27 cellular contexts compared by ENCODE assay signal in the genomic region with DNA sequence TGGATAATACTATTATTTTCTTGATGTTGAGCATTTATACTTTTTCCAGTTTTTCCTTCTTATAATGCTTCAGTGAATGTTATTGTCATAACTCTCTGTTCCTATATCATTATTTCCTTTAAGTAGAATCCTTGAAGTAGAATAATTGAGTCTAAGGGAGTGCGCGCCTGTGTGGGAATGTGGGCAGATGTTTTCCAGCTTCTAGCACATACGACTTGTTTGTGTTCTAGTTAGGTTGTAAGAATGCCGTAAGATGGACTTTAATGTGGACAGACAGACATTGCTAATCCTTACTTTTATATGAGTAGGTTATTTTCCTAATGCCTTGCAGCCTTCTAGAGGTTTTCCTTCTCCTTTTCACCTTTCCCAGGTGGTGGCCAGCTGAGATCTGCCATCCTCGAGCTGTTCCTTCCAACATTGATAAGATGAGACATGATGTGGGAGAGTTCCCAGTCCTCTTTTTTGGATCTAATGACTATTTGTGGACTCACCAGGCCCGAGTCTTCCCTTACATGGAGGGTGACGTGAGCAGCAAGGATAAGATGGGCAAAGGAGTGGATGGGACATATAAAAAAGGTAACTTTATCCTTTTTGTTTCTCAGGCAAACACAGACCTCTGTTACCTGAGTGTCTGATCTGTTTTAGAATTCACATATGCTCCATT.
"Had no signal": no experiment of that assay in that cellular context is flagged by ENCODE, and none has a peak within 500 bp of the region (broad histone marks: within the 10 kb centered on the region; RNA-seq: fewer than 3 reads in every experiment).

No MANE protein-coding gene starts in this region.

- H3K9me3 Mint-ChIP-seq: activated naive CD4-positive, alpha-beta T cell treated with anti-CD3 and anti-CD28 coated beads, Interleukin-2, amount 50 U/mL, for 72 hours; natural killer cell treated with Interleukin-12 subunit alpha and Interleukin-12 subunit beta and Interleukin-15 and Interleukin-18, amount 100 ng/mL, for 72 hours; stimulated activated naive CD8-positive, alpha-beta T cell treated with anti-CD3 and anti-CD28 coated beads, Interleukin-15, Interleukin-2, amounts not matched to agents 100 ng/mL and 50 ng/mL, for 24 hours had no signal

- H3K27ac Mint-ChIP-seq: natural killer cell treated with Interleukin-12 subunit alpha and Interleukin-12 subunit beta and Interleukin-15 and Interleukin-18, amount 100 ng/mL, for 72 hours; stimulated activated naive CD8-positive, alpha-beta T cell treated with anti-CD3 and anti-CD28 coated beads, Interleukin-15, Interleukin-2, amounts not matched to agents 100 ng/mL and 50 ng/mL, for 24 hours had no signal

- H3K27me3 Mint-ChIP-seq: natural killer cell treated with Interleukin-12 subunit alpha and Interleukin-12 subunit beta and Interleukin-15 and Interleukin-18, amount 100 ng/mL, for 72 hours; stimulated activated naive CD8-positive, alpha-beta T cell treated with anti-CD3 and anti-CD28 coated beads, Interleukin-15, Interleukin-2, amounts not matched to agents 100 ng/mL and 50 ng/mL, for 24 hours had no signal

- H3K4me1 ChIP-seq: colonic mucosa, heart right ventricle, left lung, lower lobe of right lung had no signal

- H3K27me3 ChIP-seq: colonic mucosa, esophagus squamous epithelium, heart right ventricle, left lung, right lobe of liver had no signal

- H3K4me3 ChIP-seq: colonic mucosa, esophagus squamous epithelium, heart right ventricle, left lung, lower lobe of right lung, mucosa of descending colon, right lobe of liver, thoracic aorta had no signal

- H3K4me3 Mint-ChIP-seq: natural killer cell treated with Interleukin-12 subunit alpha and Interleukin-12 subunit beta and Interleukin-15 and Interleukin-18, amount 100 ng/mL, for 72 hours; stimulated activated naive CD8-positive, alpha-beta T cell treated with anti-CD3 and anti-CD28 coated beads, Interleukin-15, Interleukin-2, amounts not matched to agents 100 ng/mL and 50 ng/mL, for 24 hours had no signal

- DNase-seq: activated CD4-positive, alpha-beta T cell treated with anti-CD3 and anti-CD28 coated beads for 48 hours; activated CD4-positive, alpha-beta T cell treated with anti-CD3 and anti-CD28 coated beads, Interleukin-2, amount 50 U/mL, for 48 hours; activated CD8-positive, alpha-beta memory T cell treated with anti-CD3 and anti-CD28 coated beads for 24 hours; activated naive CD4-positive, alpha-beta T cell; activated T-cell treated with anti-CD3 and anti-CD28 coated beads, Interleukin-2, amount 50 U/mL, for 48 hours; colonic mucosa; effector CD8-positive, alpha-beta T cell; esophagus squamous epithelium; foreskin melanocyte; heart right ventricle; left lung; lower lobe of right lung; mesendoderm; mucosa of descending colon; right lobe of liver; stimulated activated CD4-positive, alpha-beta T cell treated with anti-CD3 and anti-CD28 coated beads, Interleukin-12 subunit alpha, Interleukin-12 subunit beta, amount 100 ng/mL, for 4 hours; stimulated activated CD4-positive, alpha-beta T cell treated with anti-CD3 and anti-CD28 coated beads, Interleukin-4, amount 100 ng/mL, for 1 hour; T-helper 1 cell; trophoblast cell had no signal

- H3K9me3 ChIP-seq: colonic mucosa, esophagus squamous epithelium, heart right ventricle, left lung, lower lobe of right lung, mucosa of descending colon, right lobe of liver, thoracic aorta had no signal

- FAIRE-seq: TTC549, urothelium cell line had no signal

- H3K27ac ChIP-seq: colonic mucosa, heart right ventricle, left lung, lower lobe of right lung, right lobe of liver, thoracic aorta, VCaP had no signal

- ATAC-seq: activated CD4-positive, CD25-positive, alpha-beta regulatory T cell treated with anti-CD3 and anti-CD28 coated beads, Interleukin-2, amount 50 U/mL, for 24 hours; activated naive CD4-positive, alpha-beta T cell treated with anti-CD3 and anti-CD28 coated beads, Interleukin-2, amount 50 U/mL, for 72 hours; heart right ventricle; left lung; lower lobe of right lung; mucosa of descending colon; natural killer cell treated with Interleukin-12 subunit alpha and Interleukin-12 subunit beta and Interleukin-15 and Interleukin-18, amount 100 ng/mL, for 72 hours; right lobe of liver had no signal
